Comparison of ENCODE assay signal across 2 cellular contexts in the genomic region with DNA sequence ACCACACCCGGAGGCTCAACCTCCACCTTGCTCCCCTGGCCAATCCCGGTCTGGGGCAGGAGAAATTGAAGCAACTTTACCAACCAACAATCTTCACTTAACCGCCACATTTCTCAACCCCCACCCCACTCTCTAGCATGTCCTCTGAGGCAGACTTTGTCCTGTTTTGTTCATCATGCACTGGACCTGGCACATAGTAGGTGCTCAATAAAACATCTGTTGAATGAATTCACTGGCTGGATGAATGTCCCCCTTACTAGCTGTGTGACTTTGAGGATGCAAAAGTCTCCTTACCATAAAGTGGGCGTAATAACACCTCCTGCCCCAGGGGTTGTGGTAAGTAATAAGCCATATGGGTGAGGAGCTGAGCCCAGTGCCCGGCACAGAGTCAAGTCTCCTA.
TF ChIP-seq lines count a peak whose summit lies in the region.

No MANE protein-coding gene starts in this region.

TF ChIP-seq in HEK293, 187 proteins besides CTCF, POLR2A, EP300 and RAD21:
- TF ChIP-seq ZEB2 (tag by site-specific recombination; IDR thresholded peaks at IDR 0.05) (no peak), KLF10 (tag by site-specific recombination; IDR thresholded peaks at IDR 0.05) (no peak), ZNF248 (tag by site-specific recombination; IDR thresholded peaks at IDR 0.05) (no peak), ZNF664 (tag by site-specific recombination; IDR thresholded peaks at IDR 0.05) (peak; percentile 93)

TF ChIP-seq in K562, 482 proteins besides CTCF, POLR2A, EP300 and RAD21:
- peak; percentile 74 for TF ChIP-seq ZKSCAN1 (IDR thresholded peaks at IDR 0.05; ENCODE audit: low read depth, low read length)
- no peak for TF ChIP-seq CCNT2 (IDR thresholded peaks at IDR 0.05; ENCODE audit: borderline replicate concordance, extremely low read depth, insufficient read length, low read depth, low read length)
